In the genomic region with DNA sequence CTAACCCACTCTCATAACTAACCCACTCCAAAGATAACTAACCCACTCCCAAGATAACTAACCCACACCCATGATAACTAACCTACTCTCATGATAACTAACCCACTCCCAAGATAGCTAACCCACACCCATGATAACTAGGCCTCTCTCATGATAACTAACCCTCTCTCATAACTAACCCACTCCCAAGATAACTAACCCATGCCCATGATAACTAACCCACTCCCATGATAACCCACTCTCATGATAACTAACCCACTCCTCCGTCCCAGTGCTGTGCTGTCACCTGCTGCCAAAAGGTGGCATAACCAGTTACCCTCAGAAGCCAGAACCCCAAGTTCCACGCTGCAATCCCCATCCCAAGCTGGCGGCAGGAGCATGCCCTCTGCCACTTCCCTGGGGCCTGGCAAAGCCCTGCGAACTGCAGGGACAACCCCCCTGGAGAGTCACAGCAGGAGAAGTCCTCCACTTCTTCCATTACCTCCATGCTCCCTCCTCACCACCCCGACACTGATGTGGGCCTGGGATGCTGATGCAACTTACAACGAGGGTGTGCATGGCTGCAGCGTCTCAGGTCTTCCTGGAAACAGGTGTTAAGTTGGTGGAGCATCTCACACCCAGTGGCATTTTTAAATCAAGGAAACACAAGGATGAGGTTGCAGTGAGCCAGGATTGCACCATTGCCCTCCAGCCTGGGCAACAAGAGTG, we compare ENCODE assay signal across 17 cellular contexts. TPM values are rescaled to one million over a fixed set of nuclear protein-coding genes. Genes with fewer than 3 reads are reported as not detected.
DNase-seq lines count a peak whose midpoint lies in the region; ATAC-seq and TF ChIP-seq lines count a peak whose summit lies in the region.
"Had no signal": no experiment of that assay in that cellular context is flagged by ENCODE, and none has a peak within 500 bp of the region (broad histone marks: within the 10 kb centered on the region; RNA-seq: fewer than 3 reads in every experiment).

No MANE protein-coding gene starts in this region.

- no peak for DNase-seq in activated naive CD8-positive, alpha-beta T cell treated with anti-CD3 and anti-CD28 coated beads for 36 hours
- DNase-seq in RWPE2 (ENCODE audit: low spot score): peak; percentile 31
- no peak for DNase-seq in epithelial cell of proximal tubule (ENCODE audit: low read depth)
- DNase-seq in stimulated activated naive B cell treated with anti-CD40 and anti-IgM and Interleukin-4, amounts not matched to agents 10 μg/mL and 1 μg/mL and 100 μg/mL, for 72 hours: no peak
- DNase-seq in hypothalamus (lab: John Stamatoyannopoulos, UW): no peak
- no peak for DNase-seq in SJCRH30
- DNase-seq: activated T-cell treated with anti-CD3 and anti-CD28 coated beads for 4 hours; hippocampal formation; mesendoderm; PC-3; stimulated activated CD4-positive, alpha-beta T cell treated with anti-CD3 and anti-CD28 coated beads, Interleukin-1b, Interleukin-23, amount 100 ng/mL, for 48 hours; stimulated activated naive CD4-positive, alpha-beta T cell had no signal

- H3K4me1 Mint-ChIP-seq in activated naive CD8-positive, alpha-beta T cell (ENCODE audit: low read depth): peaks cover 2% of the 10 kb centered on the region
- H3K4me1 Mint-ChIP-seq in activated naive CD8-positive, alpha-beta T cell treated with anti-CD3 and anti-CD28 coated beads for 36 hours: peaks cover 2% of the 10 kb centered on the region
- peaks cover 19% of the 10 kb centered on the region in 2 donors for H3K4me1 Mint-ChIP-seq in stimulated activated naive B cell treated with anti-CD40 and anti-IgM and Interleukin-4, amounts not matched to agents 10 μg/mL and 1 μg/mL and 100 μg/mL, for 72 hours

- H3K4me3 Mint-ChIP-seq in activated naive CD8-positive, alpha-beta T cell: no peak overlapping the region
- H3K4me3 Mint-ChIP-seq in activated naive CD8-positive, alpha-beta T cell treated with anti-CD3 and anti-CD28 coated beads for 36 hours: no peak overlapping the region
- H3K4me3 Mint-ChIP-seq in stimulated activated naive B cell treated with anti-CD40 and anti-IgM and Interleukin-4, amounts not matched to agents 10 μg/mL and 1 μg/mL and 100 μg/mL, for 72 hours: no peak overlapping the region

- H3K4me1 ChIP-seq in RWPE2 (ENCODE audit: insufficient read depth, poor library complexity, severe bottlenecking) (no peaks in the 10 kb centered on the region), SJCRH30 (peaks cover 15% of the 10 kb centered on the region; the same call in 1 of the 2 replicates)
- H3K4me1 ChIP-seq: prostate gland had no signal

- H3K27me3 ChIP-seq in RWPE2 (ENCODE audit: insufficient read depth, poor library complexity, severe bottlenecking): no peaks in the 10 kb centered on the region
- H3K27me3 ChIP-seq in SJCRH30: no peaks in the 10 kb centered on the region

- no peaks in the 10 kb centered on the region for H3K36me3 Mint-ChIP-seq in activated naive CD8-positive, alpha-beta T cell
- no peaks in the 10 kb centered on the region for H3K36me3 Mint-ChIP-seq in activated naive CD8-positive, alpha-beta T cell treated with anti-CD3 and anti-CD28 coated beads for 36 hours
- H3K36me3 Mint-ChIP-seq in stimulated activated naive B cell treated with anti-CD40 and anti-IgM and Interleukin-4, amounts not matched to agents 10 μg/mL and 1 μg/mL and 100 μg/mL, for 72 hours: peaks cover 0 to 1% of the 10 kb centered on the region in 2 donors

- H3K27me3 Mint-ChIP-seq in activated naive CD8-positive, alpha-beta T cell: no peaks in the 10 kb centered on the region
- H3K27me3 Mint-ChIP-seq in activated naive CD8-positive, alpha-beta T cell treated with anti-CD3 and anti-CD28 coated beads for 36 hours: no peaks in the 10 kb centered on the region
- H3K27me3 Mint-ChIP-seq in stimulated activated naive B cell treated with anti-CD40 and anti-IgM and Interleukin-4, amounts not matched to agents 10 μg/mL and 1 μg/mL and 100 μg/mL, for 72 hours: no peaks in the 10 kb centered on the region

- TF ChIP-seq CTCF in RWPE2 (IDR thresholded peaks at IDR 0.05; ENCODE audit: poor library complexity, severe bottlenecking): no peak
- TF ChIP-seq CTCF in epithelial cell of proximal tubule (conservative IDR thresholded peaks at IDR 0.05; ENCODE audit: low read depth, low read length): peak; percentile 25

- H3K4me3 ChIP-seq in RWPE2 (ENCODE audit: severe bottlenecking) (no peak overlapping the region), epithelial cell of proximal tubule (ENCODE audit: low read depth, low read length) (no peak overlapping the region), SJCRH30 (no peak overlapping the region)
- H3K4me3 ChIP-seq: prostate gland had no signal

- H3K9me3 ChIP-seq in RWPE2 (ENCODE audit: severe bottlenecking) (no peaks in the 10 kb centered on the region), SJCRH30 (replicated peaks) (no peaks in the 10 kb centered on the region; the same call in 1 of the 2 replicates)
- H3K9me3 ChIP-seq: prostate gland had no signal

- H3K9me3 Mint-ChIP-seq in activated naive CD8-positive, alpha-beta T cell (ENCODE audit: low read depth): no peaks in the 10 kb centered on the region
- peaks cover 19% of the 10 kb centered on the region for H3K9me3 Mint-ChIP-seq in activated naive CD8-positive, alpha-beta T cell treated with anti-CD3 and anti-CD28 coated beads for 36 hours
- peaks cover 15 to 19% of the 10 kb centered on the region in 2 donors for H3K9me3 Mint-ChIP-seq in stimulated activated naive B cell treated with anti-CD40 and anti-IgM and Interleukin-4, amounts not matched to agents 10 μg/mL and 1 μg/mL and 100 μg/mL, for 72 hours

- H3K27ac ChIP-seq in RWPE2 (ENCODE audit: poor library complexity, severe bottlenecking): no peak overlapping the region
- H3K27ac ChIP-seq in SJCRH30: no peak overlapping the region
- H3K27ac ChIP-seq: C4-2B, KMS-11, prostate gland had no signal

- ATAC-seq in RWPE2 (ENCODE audit: low read depth): peak; percentile 13; the same call in 1 of the 3 replicates
- peak in 1 of 2 donors; percentile 25 for ATAC-seq in stimulated activated naive B cell treated with anti-CD40 and anti-IgM and Interleukin-4, amounts not matched to agents 10 μg/mL and 1 μg/mL and 100 μg/mL, for 72 hours (replicated peaks)
- no peak for ATAC-seq in GM19463 (IDR thresholded peaks at IDR 0.05; ENCODE audit: unreplicated experiment)
- ATAC-seq: PC-3 had no signal

- H3K27ac Mint-ChIP-seq in activated naive CD8-positive, alpha-beta T cell: peak overlapping the region; percentile 30
- no peak overlapping the region for H3K27ac Mint-ChIP-seq in activated naive CD8-positive, alpha-beta T cell treated with anti-CD3 and anti-CD28 coated beads for 36 hours
- peak overlapping the region; percentile 78 for H3K27ac Mint-ChIP-seq in stimulated activated naive B cell treated with anti-CD40 and anti-IgM and Interleukin-4, amounts not matched to agents 10 μg/mL and 1 μg/mL and 100 μg/mL, for 72 hours

- H3K36me3 ChIP-seq in RWPE2 (ENCODE audit: low read depth): no peaks in the 10 kb centered on the region
- H3K36me3 ChIP-seq in SJCRH30: no peaks in the 10 kb centered on the region
- H3K36me3 ChIP-seq: prostate gland had no signal

RNA-seq across cellular contexts. Expression of gene CELSR1, which starts 30.8 kb away (rescaled TPM):
- under 1 TPM; 0.04 to 0.14 TPM for total RNA-seq in activated naive CD8-positive, alpha-beta T cell treated with anti-CD3 and anti-CD28 coated beads for 36 hours
- total RNA-seq in epithelial cell of proximal tubule: 33.7 and 85.0 TPM in 2 replicates
- total RNA-seq in SJCRH30 (2014; rRNA removed; shearing (Covaris generic)): not detected in 2 replicates

RNA-seq across cellular contexts. Expression of gene GRAMD4, which starts 51.9 kb away (rescaled TPM):
- 10 to 100 TPM; 20.7 to 20.9 TPM for total RNA-seq in activated naive CD8-positive, alpha-beta T cell treated with anti-CD3 and anti-CD28 coated beads for 36 hours
- total RNA-seq in epithelial cell of proximal tubule: 30.2 and 36.8 TPM in 2 replicates
- 8.6 and 8.8 TPM in 2 replicates for total RNA-seq in SJCRH30 (2014; rRNA removed; shearing (Covaris generic))

Comparison
In these comparisons a context has a peak if more than half of its experiments do, and no peak if none do; other contexts are left out.
1. RNA of gene CELSR1, which starts 30.8 kb away (total RNA-seq): 33.7 to 85.0 TPM in epithelial cell of proximal tubule; 0.04 to 0.14 TPM in activated naive CD8-positive, alpha-beta T cell treated with anti-CD3 and anti-CD28 coated beads for 36 hours and not detected in SJCRH30; every median in the first group is over 10 times any median in the second.